Comparison of ENCODE assay signal across 14 cellular contexts in genomic region chr14:61346793-61347192, GRCh38. TPM values are rescaled to one million over a fixed set of nuclear protein-coding genes. Genes with fewer than 3 reads are reported as not detected.
DNase-seq lines count a peak whose midpoint lies in the region; ATAC-seq and TF ChIP-seq lines count a peak whose summit lies in the region.
"Had no signal": no experiment of that assay in that cellular context is flagged by ENCODE, and none has a peak within 500 bp of the region (broad histone marks: within the 10 kb centered on the region; RNA-seq: fewer than 3 reads in every experiment).

No MANE protein-coding gene starts in this region.

- TF ChIP-seq POLR2A in spleen (IDR thresholded peaks at IDR 0.05) = no peak

- intact Hi-C loops in activated naive CD4-positive, alpha-beta T cell treated with anti-CD3 and anti-CD28 coated beads for 36 hours (cut with micrococcal nuclease) = no loop called here
- intact Hi-C loops in PC-3 (cut with micrococcal nuclease) (no loop called here), spleen (cut with DNase I; ENCODE audit: low total_unique reads) (no loop called here), posterior cingulate gyrus (cut with DNase I) (no loop called here)

- 74 to 92% (median 84%) methylated on average over 4 of the region's 4 CpGs for WGBS in spleen, 5 donors

- no peak overlapping the region for H3K9ac ChIP-seq in PC-3 (ENCODE audit: low read length)

- H3K9me3 ChIP-seq in PC-3 (ENCODE audit: low read length) = no peaks in the 10 kb centered on the region
- no peaks in the 10 kb centered on the region for H3K9me3 ChIP-seq in effector memory CD4-positive, alpha-beta T cell (ENCODE audit: control insufficient read depth, low read length)
- H3K9me3 ChIP-seq in spleen = no peaks in the 10 kb centered on the region
- H3K9me3 ChIP-seq: sigmoid colon had no signal

- H3F3A ChIP-seq in PC-3 (ENCODE audit: low read length, unreplicated experiment) = no peaks in the 10 kb centered on the region

- peaks cover 15% of the 10 kb centered on the region for H3K4me1 ChIP-seq in PC-3 (ENCODE audit: insufficient read depth, low read length)
- H3K4me1 ChIP-seq in effector memory CD4-positive, alpha-beta T cell (ENCODE audit: control insufficient read depth, insufficient read depth, low read length, poor library complexity, severe bottlenecking) = peaks cover 86% of the 10 kb centered on the region
- peaks cover 24 to 100% (median 78%) of the 10 kb centered on the region in 6 donors for H3K4me1 ChIP-seq in spleen

- peaks cover 98% of the 10 kb centered on the region for H3K4me1 Mint-ChIP-seq in activated naive CD4-positive, alpha-beta T cell treated with anti-CD3 and anti-CD28 coated beads for 36 hours (ENCODE audit: low read depth)

- peak overlapping the region; percentile 5 for H3K4me2 ChIP-seq in PC-3 (ENCODE audit: low read length)
- H3K4me2 ChIP-seq: GM23338 had no signal

- DNase-seq in activated naive CD4-positive, alpha-beta T cell treated with anti-CD3 and anti-CD28 coated beads for 36 hours = no peak
- no peak for DNase-seq in activated naive CD4-positive, alpha-beta T cell treated with Interleukin-2 at 50 U/mL for 16 hours
- DNase-seq in PC-3 (peak; percentile 53), spleen (no peak), cerebellum (ENCODE audit: low spot score) (no peak), posterior cingulate gyrus (no peak)
- no peak for DNase-seq in effector memory CD4-positive, alpha-beta T cell
- no peak for DNase-seq in activated CD4-positive, CD25-positive, alpha-beta regulatory T cell (lab: John Stamatoyannopoulos, UW)
- DNase-seq: amygdala; SHP77; sigmoid colon; stimulated activated CD4-positive, alpha-beta T cell treated with anti-CD3 and anti-CD28 coated beads, Interleukin-4, amount 100 ng/mL, for 4 hours had no signal

- H3K27me3 Mint-ChIP-seq in activated naive CD4-positive, alpha-beta T cell treated with anti-CD3 and anti-CD28 coated beads for 36 hours (ENCODE audit: low read depth) = no peaks in the 10 kb centered on the region

- H4K20me1 ChIP-seq in PC-3 (ENCODE audit: low read length) = no peaks in the 10 kb centered on the region

- H3K27ac Mint-ChIP-seq in activated naive CD4-positive, alpha-beta T cell treated with anti-CD3 and anti-CD28 coated beads for 36 hours = peak overlapping the region; percentile 97
- H3K27ac Mint-ChIP-seq: GM23338 had no signal

- H3K4me3 ChIP-seq in PC-3 (ENCODE audit: low read length) (no peak overlapping the region), spleen (peak overlapping the region in 1 of 8 donors; percentile 38)
- peak overlapping the region; percentile 26 for H3K4me3 ChIP-seq in effector memory CD4-positive, alpha-beta T cell (ENCODE audit: insufficient read depth, low read depth, low read length, poor library complexity, severe bottlenecking)
- H3K4me3 ChIP-seq: GM23338, lung, sigmoid colon had no signal

- peak; percentile 54 for ATAC-seq in PC-3
- ATAC-seq: GM23338 had no signal

- H2AFZ ChIP-seq in PC-3 (ENCODE audit: low read length) = no peak overlapping the region
- H2AFZ ChIP-seq: GM23338 had no signal

- TF ChIP-seq CTCF in PC-3 (conservative IDR thresholded peaks at IDR 0.05; ENCODE audit: low read depth, low read length) (no peak), spleen (IDR thresholded peaks at IDR 0.05 in 8 of 11, conservative IDR thresholded peaks at IDR 0.05 in 3 of 11) (no peak)

- POLR2A ChIA-PET in PC-3 (lab: Charles Lee; ENCODE audit: unreplicated experiment) = interaction anchor here (0.5 to 0.7 kb wide), 2 partner anchors 25 to 370 kb away, joined by 3 read pairs; no protein-coding TSS in a partner anchor

- H3K27me3 ChIP-seq in PC-3 (ENCODE audit: low read length) (no peaks in the 10 kb centered on the region), spleen (replicated peaks in 1 of 7) (no peaks in the 10 kb centered on the region)
- H3K27me3 ChIP-seq in effector memory CD4-positive, alpha-beta T cell (replicated peaks; ENCODE audit: control insufficient read depth, insufficient read depth, low read length, poor library complexity, severe bottlenecking) = no peaks in the 10 kb centered on the region
- H3K27me3 ChIP-seq: sigmoid colon had no signal

- H3K36me3 ChIP-seq in PC-3 (ENCODE audit: low read depth, low read length) (no peaks in the 10 kb centered on the region), spleen (no peaks in the 10 kb centered on the region)
- H3K36me3 ChIP-seq in effector memory CD4-positive, alpha-beta T cell (ENCODE audit: control insufficient read depth, insufficient read depth, low read length) = no peaks in the 10 kb centered on the region
- H3K36me3 ChIP-seq: sigmoid colon had no signal

- no peaks in the 10 kb centered on the region for H3K9me2 ChIP-seq in PC-3 (replicated peaks; ENCODE audit: low read length)

- H3K9me3 Mint-ChIP-seq in activated naive CD4-positive, alpha-beta T cell treated with anti-CD3 and anti-CD28 coated beads for 36 hours = peaks cover 8% of the 10 kb centered on the region
- H3K9me3 Mint-ChIP-seq: GM23338 had no signal

- no TSS peak for BruUV-seq in PC-3 (replicated peaks; lab: Mats Ljungman, UMichigan)

- peaks cover 24% of the 10 kb centered on the region for H3K79me2 ChIP-seq in PC-3 (ENCODE audit: low read length)

- H3K4me3 Mint-ChIP-seq in activated naive CD4-positive, alpha-beta T cell treated with anti-CD3 and anti-CD28 coated beads for 36 hours = peak overlapping the region; percentile 64
- H3K4me3 Mint-ChIP-seq: GM23338 had no signal

- peaks cover 29% of the 10 kb centered on the region for H3K36me3 Mint-ChIP-seq in activated naive CD4-positive, alpha-beta T cell treated with anti-CD3 and anti-CD28 coated beads for 36 hours (ENCODE audit: low read depth)

- CTCF ChIA-PET in activated naive CD4-positive, alpha-beta T cell treated with anti-CD3 and anti-CD28 coated beads for 36 hours (lab: Charles Lee) = interaction anchor here (0.9 to 2.0 kb wide), 3 partner anchors 41 to 114 kb away, joined by 3 to 15 read pairs (median 3); no protein-coding TSS in a partner anchor
- CTCF ChIA-PET in PC-3 (lab: Charles Lee) = no interaction called here

- H3K27ac ChIP-seq in PC-3 (ENCODE audit: low read length) (no peak overlapping the region), spleen (peak overlapping the region in 6 of 8 donors; percentile 12 to 92 (median 82))
- peak overlapping the region; percentile 80 for H3K27ac ChIP-seq in effector memory CD4-positive, alpha-beta T cell (ENCODE audit: insufficient read depth, low read length, poor library complexity, severe bottlenecking)

RNA-seq across cellular contexts. Expression of gene PRKCH, which starts 25.4 kb away (rescaled TPM):
- 100 to 1,000 TPM; 149 to 158 TPM for total RNA-seq in activated naive CD4-positive, alpha-beta T cell treated with anti-CD3 and anti-CD28 coated beads for 36 hours
- total RNA-seq in PC-3 (2014; rRNA removed) (80.8 and 170 TPM in 2 replicates), spleen (100 to 1,000 TPM in 6 of 7 donors, 10 to 100 TPM in 1; 90.6 to 184 (median 110) TPM), cerebellum (11.0 TPM)
- polyA plus RNA-seq in spleen = 10 to 100 TPM; 10.0 to 18.0 (median 12.3) TPM
